20 cellular contexts compared by ENCODE assay signal in the genomic region with DNA sequence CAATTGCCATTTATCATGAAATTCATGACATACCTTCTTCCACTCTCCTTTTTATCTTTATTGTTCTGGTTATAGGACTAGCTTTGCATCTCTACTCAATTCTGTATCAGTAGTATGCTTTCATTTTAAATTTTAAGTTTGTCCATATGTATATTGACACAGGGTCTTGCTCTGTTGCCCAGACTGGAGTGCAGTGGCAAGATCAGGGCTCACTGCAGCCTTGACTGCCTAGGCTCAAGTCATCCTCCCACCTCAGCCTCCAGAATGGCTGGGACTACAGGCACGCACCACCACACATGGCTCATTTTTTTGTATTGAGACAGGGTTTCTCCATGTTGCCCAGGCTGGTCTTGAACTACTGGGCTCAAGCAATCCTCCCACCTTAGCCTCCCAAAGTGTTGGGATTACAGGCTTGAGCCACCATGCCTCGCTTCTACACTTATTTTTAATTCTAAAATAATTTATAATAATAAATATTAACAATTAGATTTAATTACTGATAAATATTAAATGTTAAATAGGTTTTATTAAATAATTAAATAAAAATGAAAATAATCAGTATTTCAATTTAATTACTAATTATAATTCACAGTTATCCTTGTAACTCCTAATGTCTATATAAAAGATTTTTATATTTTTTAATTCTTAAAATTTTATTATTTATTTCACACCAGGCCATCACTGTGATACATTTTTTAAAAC. TPM values are rescaled to one million over a fixed set of nuclear protein-coding genes. Genes with fewer than 3 reads are reported as not detected.
DNase-seq lines count a peak whose midpoint lies in the region; ATAC-seq and TF ChIP-seq lines count a peak whose summit lies in the region.
"Had no signal": no experiment of that assay in that cellular context is flagged by ENCODE, and none has a peak within 500 bp of the region (broad histone marks: within the 10 kb centered on the region; RNA-seq: fewer than 3 reads in every experiment).

No MANE protein-coding gene starts in this region.

- H3K27ac ChIP-seq in SU-DHL-6 (ENCODE audit: low read depth, low read length) = peak overlapping the region; percentile 78; the same call in 1 of the 2 replicates

- H3K27me3 ChIP-seq in SU-DHL-6 (ENCODE audit: low read length) = no peaks in the 10 kb centered on the region

- H3K4me3 Mint-ChIP-seq in natural killer cell (no peak overlapping the region), immature natural killer cell (peak overlapping the region in 1 of 5 donors; percentile 30)
- H3K4me3 Mint-ChIP-seq in natural killer cell treated with Interleukin-12 subunit alpha and Interleukin-12 subunit beta and Interleukin-15 and Interleukin-18, amount 100 ng/mL, for 72 hours = no peak overlapping the region
- H3K4me3 Mint-ChIP-seq in stimulated activated naive B cell treated with anti-CD40 and anti-IgM and Interleukin-4, amounts not matched to agents 10 μg/mL and 1 μg/mL and 100 μg/mL, for 72 hours = no peak overlapping the region

- TF ChIP-seq CTCF in natural killer cell (IDR thresholded peaks at IDR 0.05) (no peak), SU-DHL-6 (IDR thresholded peaks at IDR 0.05; ENCODE audit: insufficient read depth, low read length, poor library complexity, severe bottlenecking) (no peak)

- H3K27ac Mint-ChIP-seq in natural killer cell (peak overlapping the region; percentile 48 to 51), immature natural killer cell (peak overlapping the region in 5 of 6 donors; percentile 17 to 71 (median 63))
- H3K27ac Mint-ChIP-seq in natural killer cell treated with Interleukin-12 subunit alpha and Interleukin-12 subunit beta and Interleukin-15 and Interleukin-18, amount 100 ng/mL, for 72 hours = no peak overlapping the region
- H3K27ac Mint-ChIP-seq in stimulated activated naive B cell treated with anti-CD40 and anti-IgM and Interleukin-4, amounts not matched to agents 10 μg/mL and 1 μg/mL and 100 μg/mL, for 72 hours = peak overlapping the region; percentile 80

- H3K36me3 Mint-ChIP-seq in natural killer cell (no peaks in the 10 kb centered on the region), immature natural killer cell (peaks cover 3 to 12% (median 5%) of the 10 kb centered on the region in 3 donors)
- H3K36me3 Mint-ChIP-seq in natural killer cell treated with Interleukin-12 subunit alpha and Interleukin-12 subunit beta and Interleukin-15 and Interleukin-18, amount 100 ng/mL, for 72 hours = peaks cover 11% of the 10 kb centered on the region
- H3K36me3 Mint-ChIP-seq in stimulated activated naive B cell treated with anti-CD40 and anti-IgM and Interleukin-4, amounts not matched to agents 10 μg/mL and 1 μg/mL and 100 μg/mL, for 72 hours = peaks cover 28 to 32% of the 10 kb centered on the region in 2 donors

- ATAC-seq in natural killer cell = no peak
- no peak for ATAC-seq in natural killer cell treated with Interleukin-12 subunit alpha and Interleukin-12 subunit beta and Interleukin-15 and Interleukin-18, amount 100 ng/mL, for 72 hours
- ATAC-seq in stimulated activated naive B cell treated with anti-CD40 and anti-IgM and Interleukin-4, amounts not matched to agents 10 μg/mL and 1 μg/mL and 100 μg/mL, for 72 hours (replicated peaks) = no peak
- ATAC-seq: GM12878, PC-3 had no signal

- no peaks in the 10 kb centered on the region for H4K20me1 ChIP-seq in SU-DHL-6 (ENCODE audit: low read depth, low read length)

- no peak overlapping the region for H3K4me2 ChIP-seq in SU-DHL-6 (ENCODE audit: low read depth, low read length, poor library complexity, severe bottlenecking)

- H3K9ac ChIP-seq in SU-DHL-6 (ENCODE audit: low read length) = no peak overlapping the region

- no peak overlapping the region for H2AFZ ChIP-seq in SU-DHL-6 (ENCODE audit: low read depth, low read length, severe bottlenecking)

- H3K4me1 Mint-ChIP-seq in natural killer cell (peaks cover 26 to 27% of the 10 kb centered on the region in 2 donors), immature natural killer cell (peaks cover 22 to 32% of the 10 kb centered on the region in 2 donors)
- H3K4me1 Mint-ChIP-seq in natural killer cell treated with Interleukin-12 subunit alpha and Interleukin-12 subunit beta and Interleukin-15 and Interleukin-18, amount 100 ng/mL, for 72 hours (ENCODE audit: low read depth in 2 of 2) = peaks cover 23 to 24% of the 10 kb centered on the region in 2 donors
- H3K4me1 Mint-ChIP-seq in stimulated activated naive B cell treated with anti-CD40 and anti-IgM and Interleukin-4, amounts not matched to agents 10 μg/mL and 1 μg/mL and 100 μg/mL, for 72 hours = peaks cover 23 to 50% of the 10 kb centered on the region in 2 donors

- peaks cover 70% of the 10 kb centered on the region for H3F3A ChIP-seq in SU-DHL-6 (ENCODE audit: insufficient read depth)

- peaks cover 14% of the 10 kb centered on the region; the same call in 1 of the 2 replicates for H3K79me2 ChIP-seq in SU-DHL-6 (ENCODE audit: insufficient read depth, low read length)

- H3K36me3 ChIP-seq in SU-DHL-6 (ENCODE audit: low read length) = peaks cover 3% of the 10 kb centered on the region; the same call in 1 of the 2 replicates
- H3K36me3 ChIP-seq: HAP-1 had no signal

- DNase-seq in natural killer cell (no peak), immature natural killer cell (no peak), NCI-H2081 (lab: John Stamatoyannopoulos, UW) (no peak), iPS-NIHi7 (ENCODE audit: extremely low spot score) (no peak), D341Med (ENCODE audit: low spot score) (no peak)
- no peak for DNase-seq in natural killer cell treated with Interleukin-12 subunit alpha and Interleukin-12 subunit beta and Interleukin-15 and Interleukin-18, amount 100 ng/mL, for 72 hours (ENCODE audit: low spot score)
- no peak for DNase-seq in stimulated activated naive B cell treated with anti-CD40 and anti-IgM and Interleukin-4, amounts not matched to agents 10 μg/mL and 1 μg/mL and 100 μg/mL, for 72 hours
- DNase-seq: COR-L47, IMR-90, MV-4-11, NCI-H1436 treated with DMSO at 0.1 percent for 48 hours, NCI-H2107, NCI-H345, NCI-H69, PC-3 had no signal

- H3K9me3 Mint-ChIP-seq in natural killer cell (no peaks in the 10 kb centered on the region), immature natural killer cell (no peaks in the 10 kb centered on the region)
- H3K9me3 Mint-ChIP-seq in natural killer cell treated with Interleukin-12 subunit alpha and Interleukin-12 subunit beta and Interleukin-15 and Interleukin-18, amount 100 ng/mL, for 72 hours = no peaks in the 10 kb centered on the region
- no peaks in the 10 kb centered on the region for H3K9me3 Mint-ChIP-seq in stimulated activated naive B cell treated with anti-CD40 and anti-IgM and Interleukin-4, amounts not matched to agents 10 μg/mL and 1 μg/mL and 100 μg/mL, for 72 hours

- H3K27me3 Mint-ChIP-seq in natural killer cell (ENCODE audit: low read depth in 2 of 2) = no peaks in the 10 kb centered on the region
- H3K27me3 Mint-ChIP-seq in natural killer cell treated with Interleukin-12 subunit alpha and Interleukin-12 subunit beta and Interleukin-15 and Interleukin-18, amount 100 ng/mL, for 72 hours = no peaks in the 10 kb centered on the region
- peaks cover 3 to 9% (median 4%) of the 10 kb centered on the region in 3 donors for H3K27me3 Mint-ChIP-seq in immature natural killer cell (ENCODE audit: low read depth in 3 of 3)
- H3K27me3 Mint-ChIP-seq in stimulated activated naive B cell treated with anti-CD40 and anti-IgM and Interleukin-4, amounts not matched to agents 10 μg/mL and 1 μg/mL and 100 μg/mL, for 72 hours = no peaks in the 10 kb centered on the region

- no peaks in the 10 kb centered on the region for H3K9me2 ChIP-seq in SU-DHL-6 (replicated peaks; ENCODE audit: insufficient read depth, low read length)

- no peaks in the 10 kb centered on the region for H3K9me3 ChIP-seq in SU-DHL-6 (ENCODE audit: insufficient read depth, low read length)
- H3K9me3 ChIP-seq: HAP-1 had no signal

- intact Hi-C loops in natural killer cell (cut with micrococcal nuclease) = loop anchor here (10.0 kb wide), 1 partner anchor 206 kb away; no protein-coding TSS in a partner anchor

- H3K4me3 ChIP-seq in SU-DHL-6 (ENCODE audit: insufficient read depth, low read length, poor library complexity, severe bottlenecking) = no peak overlapping the region
- H3K4me3 ChIP-seq: GM12878, HAP-1 had no signal

RNA-seq across cellular contexts. Expression of gene TRIM38, which starts 27.7 kb away (rescaled TPM):
- 10 to 100 TPM; 25.5 to 30.5 (median 27.1) TPM for total RNA-seq in natural killer cell
- total RNA-seq in natural killer cell treated with Interleukin-12 subunit alpha and Interleukin-12 subunit beta and Interleukin-15 and Interleukin-18, amount 100 ng/mL, for 72 hours = 10 to 100 TPM; 17.8 to 19.1 TPM
- polyA plus RNA-seq in immature natural killer cell = 10 to 100 TPM in 1 of 3 donors, 1 to 10 TPM in 2; 3.6 to 11.4 (median 5.0) TPM

RNA-seq across cellular contexts. Expression of gene SLC17A2, which starts 59.8 kb away (rescaled TPM):
- not detected for total RNA-seq in natural killer cell
- total RNA-seq in natural killer cell treated with Interleukin-12 subunit alpha and Interleukin-12 subunit beta and Interleukin-15 and Interleukin-18, amount 100 ng/mL, for 72 hours = not detected
- not detected for polyA plus RNA-seq in immature natural killer cell
- total RNA-seq: GM12878, IMR-90, PC-3, SK-MEL-5 had no signal
- polyA plus RNA-seq: BJ, GM12878, IMR-90 had no signal

Comparison
In these comparisons a context has a peak if more than half of its experiments do, and no peak if none do; other contexts are left out.
1. H3K27ac Mint-ChIP-seq: peak in natural killer cell (2 of 2), immature natural killer cell (5 of 6) and stimulated activated naive B cell treated with anti-CD40 and anti-IgM and Interleukin-4, amounts not matched to agents 10 μg/mL and 1 μg/mL and 100 μg/mL, for 72 hours (single experiment); none in natural killer cell treated with Interleukin-12 subunit alpha and Interleukin-12 subunit beta and Interleukin-15 and Interleukin-18, amount 100 ng/mL, for 72 hours (0 of 2).